ENCODE assay signal across 9 cellular contexts in genomic region chr10:35640474-35640873, GRCh38. TPM values are rescaled to one million over a fixed set of nuclear protein-coding genes. Genes with fewer than 3 reads are reported as not detected.
DNase-seq lines count a peak whose midpoint lies in the region; ATAC-seq and TF ChIP-seq lines count a peak whose summit lies in the region.
"Had no signal": no experiment of that assay in that cellular context is flagged by ENCODE, and none has a peak within 500 bp of the region (broad histone marks: within the 10 kb centered on the region; RNA-seq: fewer than 3 reads in every experiment).

No MANE protein-coding gene starts in this region.

- H3K27me3 ChIP-seq in CD8-positive, alpha-beta T cell (ENCODE audit: insufficient read depth, low read length): peaks cover 9% of the 10 kb centered on the region
- H3K27me3 ChIP-seq in HL-60 (ENCODE audit: insufficient read depth, poor library complexity, severe bottlenecking) (peaks cover 56% of the 10 kb centered on the region), WERI-Rb-1 (ENCODE audit: insufficient read depth, low read depth, severe bottlenecking) (no peaks in the 10 kb centered on the region)
- no peaks in the 10 kb centered on the region for H3K27me3 ChIP-seq in effector memory CD4-positive, alpha-beta T cell (replicated peaks; ENCODE audit: control insufficient read depth, insufficient read depth, low read length, poor library complexity, severe bottlenecking)

- no peaks in the 10 kb centered on the region for H3K36me3 Mint-ChIP-seq in CD8-positive, alpha-beta T cell

- H3K27ac ChIP-seq in CD8-positive, alpha-beta T cell (ENCODE audit: low read depth, low read length): no peak overlapping the region
- H3K27ac ChIP-seq in HL-60 (replicated peaks) (no peak overlapping the region), WERI-Rb-1 (peak overlapping the region; percentile 82)
- no peak overlapping the region for H3K27ac ChIP-seq in effector memory CD4-positive, alpha-beta T cell (ENCODE audit: insufficient read depth, low read length, poor library complexity, severe bottlenecking)

- DNase-seq in CD8-positive, alpha-beta T cell: no peak
- DNase-seq in GM19240 (ENCODE audit: insufficient read length, low spot score) (peak; percentile 32), HL-60 (ENCODE audit: low read depth in 1 of 2, low spot score in 1 of 2) (peak in 1 of 2 experiments; percentile 31), WERI-Rb-1 (peak; percentile 51), lung microvascular endothelial cell (ENCODE audit: low read depth in 2 of 2) (peak; percentile 85 to 90), SHP77 treated with DMSO at 0.1 percent for 48 hours (lab: John Stamatoyannopoulos, UW) (no peak)
- DNase-seq in effector memory CD4-positive, alpha-beta T cell: peak in 1 of 3 donors; percentile 1
- peak; percentile 42 to 45 for DNase-seq in stimulated activated naive CD8-positive, alpha-beta T cell treated with anti-CD3 and anti-CD28 coated beads, Interleukin-15, amount 100 ng/mL, for 72 hours

- peaks cover 35% of the 10 kb centered on the region for H3K4me1 Mint-ChIP-seq in CD8-positive, alpha-beta T cell (ENCODE audit: low read depth)
- H3K4me1 Mint-ChIP-seq in stimulated activated naive CD8-positive, alpha-beta T cell treated with anti-CD3 and anti-CD28 coated beads, Interleukin-15, amount 100 ng/mL, for 72 hours: peaks cover 49% of the 10 kb centered on the region

- H3K4me3 Mint-ChIP-seq in CD8-positive, alpha-beta T cell: peak overlapping the region; percentile 84
- peak overlapping the region; percentile 68 to 81 for H3K4me3 Mint-ChIP-seq in stimulated activated naive CD8-positive, alpha-beta T cell treated with anti-CD3 and anti-CD28 coated beads, Interleukin-15, amount 100 ng/mL, for 72 hours

- H3K9me3 Mint-ChIP-seq in CD8-positive, alpha-beta T cell: no peaks in the 10 kb centered on the region
- no peaks in the 10 kb centered on the region for H3K9me3 Mint-ChIP-seq in stimulated activated naive CD8-positive, alpha-beta T cell treated with anti-CD3 and anti-CD28 coated beads, Interleukin-15, amount 100 ng/mL, for 72 hours

- no peaks in the 10 kb centered on the region for H3K36me3 ChIP-seq in CD8-positive, alpha-beta T cell (ENCODE audit: insufficient read depth, low read length)
- peaks cover 14% of the 10 kb centered on the region for H3K36me3 ChIP-seq in WERI-Rb-1
- no peaks in the 10 kb centered on the region for H3K36me3 ChIP-seq in effector memory CD4-positive, alpha-beta T cell (ENCODE audit: control insufficient read depth, insufficient read depth, low read length)

- intact Hi-C loops in CD8-positive, alpha-beta T cell (cut with DNase I, micrococcal nuclease): loop anchor here in 1 of 2 experiments (10.0 kb wide), 1 partner anchor 516 kb away; the partner anchor contains the start of gene CREM

- peak; percentile 34 for ATAC-seq in CD8-positive, alpha-beta T cell
- ATAC-seq in stimulated activated naive CD8-positive, alpha-beta T cell treated with anti-CD3 and anti-CD28 coated beads, Interleukin-15, amount 100 ng/mL, for 72 hours: peak; percentile 60

- CTCF ChIA-PET in CD8-positive, alpha-beta T cell (lab: Charles Lee): no interaction called here

- no peak overlapping the region for H3K27ac Mint-ChIP-seq in CD8-positive, alpha-beta T cell
- H3K27ac Mint-ChIP-seq in stimulated activated naive CD8-positive, alpha-beta T cell treated with anti-CD3 and anti-CD28 coated beads, Interleukin-15, amount 100 ng/mL, for 72 hours: no peak overlapping the region

- H3K27me3 Mint-ChIP-seq in CD8-positive, alpha-beta T cell (ENCODE audit: low read depth): peaks cover 52% of the 10 kb centered on the region
- H3K27me3 Mint-ChIP-seq in stimulated activated naive CD8-positive, alpha-beta T cell treated with anti-CD3 and anti-CD28 coated beads, Interleukin-15, amount 100 ng/mL, for 72 hours: peaks cover 96% of the 10 kb centered on the region

- peaks cover 12% of the 10 kb centered on the region for H3K4me1 ChIP-seq in CD8-positive, alpha-beta T cell (ENCODE audit: insufficient read depth, low read length)
- H3K4me1 ChIP-seq in effector memory CD4-positive, alpha-beta T cell (ENCODE audit: control insufficient read depth, insufficient read depth, low read length, poor library complexity, severe bottlenecking): peaks cover 18% of the 10 kb centered on the region

- POLR2A ChIA-PET in CD8-positive, alpha-beta T cell (lab: Charles Lee): no interaction called here

- no peak overlapping the region for H3K4me3 ChIP-seq in CD8-positive, alpha-beta T cell (ENCODE audit: low read depth, low read length)
- H3K4me3 ChIP-seq in HL-60 (replicated peaks; ENCODE audit: insufficient read depth, low read length): peak overlapping the region; percentile 13; the same call in 1 of the 2 replicates
- H3K4me3 ChIP-seq in WERI-Rb-1 (ENCODE audit: low read depth, low read length): peak overlapping the region; percentile 55
- H3K4me3 ChIP-seq in effector memory CD4-positive, alpha-beta T cell (ENCODE audit: insufficient read depth, low read depth, low read length, poor library complexity, severe bottlenecking): peak overlapping the region; percentile 30

- no peaks in the 10 kb centered on the region for H3K9me3 ChIP-seq in CD8-positive, alpha-beta T cell (ENCODE audit: low read length)
- no peaks in the 10 kb centered on the region for H3K9me3 ChIP-seq in WERI-Rb-1 (ENCODE audit: severe bottlenecking)
- no peaks in the 10 kb centered on the region for H3K9me3 ChIP-seq in effector memory CD4-positive, alpha-beta T cell (ENCODE audit: control insufficient read depth, low read length)

- TF ChIP-seq CTCF in CD8-positive, alpha-beta T cell (IDR thresholded peaks at IDR 0.05): no peak
- no peak for TF ChIP-seq CTCF in HL-60 (IDR thresholded peaks at IDR 0.05; ENCODE audit: insufficient read depth, low read length)
- TF ChIP-seq CTCF in WERI-Rb-1 (IDR thresholded peaks at IDR 0.05; ENCODE audit: low read depth, low read length): peak; percentile 52

RNA-seq across cellular contexts. Expression of gene FZD8, which starts 1.6 kb away (rescaled TPM):
- total RNA-seq in CD8-positive, alpha-beta T cell: 1 to 10 TPM; 1.5 to 1.7 TPM
- total RNA-seq in lung microvascular endothelial cell: 15.9 and 24.6 TPM in 2 replicates

RNA-seq across cellular contexts. Expression of gene GJD4, which starts 35.3 kb away (rescaled TPM):
- not detected for total RNA-seq in CD8-positive, alpha-beta T cell
- not detected in 2 replicates for total RNA-seq in lung microvascular endothelial cell
- total RNA-seq: T-helper 1 cell treated with Interleukin-12 subunit alpha and Interleukin-12 subunit beta and Interleukin-4 antibody, amounts not matched to agents 30 ng/mL and 1 ng/mL, for 36 hours had no signal

Comparison
In these comparisons a context has a peak if more than half of its experiments do, and no peak if none do; other contexts are left out.
1. DNase-seq: peak in GM19240 (single experiment), WERI-Rb-1 (single experiment), lung microvascular endothelial cell (2 of 2) and stimulated activated naive CD8-positive, alpha-beta T cell treated with anti-CD3 and anti-CD28 coated beads, Interleukin-15, amount 100 ng/mL, for 72 hours (2 of 2); none in CD8-positive, alpha-beta T cell (0 of 7) and SHP77 treated with DMSO at 0.1 percent for 48 hours (single experiment).